ENCODE assay signal across 7 cellular contexts in genomic region chr11:69122642-69123431, GRCh38.
DNase-seq lines count a peak whose midpoint lies in the region; ATAC-seq, FAIRE-seq and TF ChIP-seq lines count a peak whose summit lies in the region.

No MANE protein-coding gene starts in this region.

- ATAC-seq in GM21367 (IDR thresholded peaks at IDR 0.05; ENCODE audit: unreplicated experiment) = no peak

- H3K4me1 ChIP-seq in iPS-18a (ENCODE audit: control insufficient read depth, low read depth, low read length) = peaks cover 11% of the 10 kb centered on the region

- no peak overlapping the region for H3K9ac ChIP-seq in iPS-18a (ENCODE audit: low read length)

- H3K27me3 ChIP-seq in iPS-18a (ENCODE audit: control insufficient read depth, insufficient read depth, low read length) = no peaks in the 10 kb centered on the region

- DNase-seq in H54 (ENCODE audit: insufficient read length, low spot score) (peak; percentile 97), T-helper 2 cell (peak in 4 of 5 experiments; percentile 2 to 60 (median 22)), astrocyte of the hippocampus (ENCODE audit: low read depth, low spot score) (peak; percentile 95), NCI-H345 treated with DMSO at 0.1 percent for 48 hours (lab: John Stamatoyannopoulos, UW; ENCODE audit: unreplicated experiment) (no peak)
- peak; percentile 74 to 75 for DNase-seq in stimulated activated CD4-positive, alpha-beta T cell treated with anti-CD3 and anti-CD28 coated beads, Interleukin-1b, Interleukin-23, amount 100 ng/mL, for 4 hours (ENCODE audit: low read depth in 2 of 2)

- no peaks in the 10 kb centered on the region for H3K36me3 ChIP-seq in iPS-18a (ENCODE audit: control insufficient read depth, low read depth, low read length)

- H3K9me3 ChIP-seq in iPS-18a (ENCODE audit: control insufficient read depth, low read depth, low read length) = peaks cover 3% of the 10 kb centered on the region

- H3K27ac ChIP-seq in iPS-18a (ENCODE audit: low read length) = no peak overlapping the region

- peak overlapping the region; percentile 15 for H3K4me3 ChIP-seq in iPS-18a (ENCODE audit: low read length)

- no peak for TF ChIP-seq POLR2A in H54 (IDR thresholded peaks at IDR 0.05; ENCODE audit: low read depth, low read length)

- FAIRE-seq in H54 (lab: Jason Lieb, UNC) = no peak
